ENCODE assay signal across 11 cellular contexts in the genomic region with DNA sequence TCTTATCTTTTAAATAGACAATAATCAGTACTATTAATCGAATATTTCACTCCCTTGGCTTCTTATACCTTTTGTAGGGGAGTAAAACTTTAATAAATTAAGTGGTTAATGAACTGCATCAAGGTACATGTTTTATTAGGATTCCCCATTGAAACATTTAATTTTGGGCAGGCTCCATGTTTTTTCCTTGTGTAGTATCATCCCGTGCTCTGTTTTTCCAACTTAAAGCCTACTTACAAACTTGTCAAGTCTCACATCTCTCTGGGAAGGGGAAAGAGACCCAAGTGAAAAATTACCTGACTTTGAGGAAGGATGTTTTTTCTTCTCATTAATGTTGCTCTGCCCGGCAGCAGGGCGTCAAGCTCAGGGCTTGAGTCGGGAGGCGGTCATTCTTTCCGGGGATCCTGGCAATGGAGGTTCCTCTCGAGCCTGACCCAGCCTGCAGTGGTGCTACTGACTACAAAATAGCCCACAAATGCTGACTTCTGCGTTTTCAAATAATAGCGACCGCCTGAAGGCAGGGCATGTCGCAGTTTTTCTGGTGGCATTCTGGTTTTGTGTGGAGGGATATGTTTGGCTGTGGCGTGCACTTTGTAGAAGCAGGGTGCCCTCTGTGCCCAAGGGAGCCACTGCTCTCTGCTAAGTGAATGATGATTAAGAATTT. TPM values are rescaled to one million over a fixed set of nuclear protein-coding genes. Genes with fewer than 3 reads are reported as not detected.
DNase-seq lines count a peak whose midpoint lies in the region; ATAC-seq and TF ChIP-seq lines count a peak whose summit lies in the region.
"Had no signal": no experiment of that assay in that cellular context is flagged by ENCODE, and none has a peak within 500 bp of the region (broad histone marks: within the 10 kb centered on the region; RNA-seq: fewer than 3 reads in every experiment).

No MANE protein-coding gene starts in this region.

- no peak overlapping the region for H3K27ac ChIP-seq in CD4-positive, alpha-beta memory T cell (ENCODE audit: low read depth, low read length)
- no peak overlapping the region for H3K27ac ChIP-seq in endodermal cell (ENCODE audit: low read depth, low read length)
- H3K27ac ChIP-seq: thoracic aorta had no signal

- peaks cover 2 to 11% (median 7%) of the 10 kb centered on the region in 4 donors for H3K4me1 Mint-ChIP-seq in CD4-positive, alpha-beta memory T cell
- H3K4me1 Mint-ChIP-seq in endodermal cell (peaks cover 47% of the 10 kb centered on the region), nephron (peaks cover 6% of the 10 kb centered on the region)
- H3K4me1 Mint-ChIP-seq in stimulated activated memory B cell treated with anti-CD40 and anti-IgM and Interleukin-4, amounts not matched to agents 10 μg/mL and 1 μg/mL and 100 μg/mL, for 72 hours: peaks cover 19% of the 10 kb centered on the region

- H3K27ac Mint-ChIP-seq in CD4-positive, alpha-beta memory T cell: peak overlapping the region in 2 of 7 donors; percentile 2 to 27
- H3K27ac Mint-ChIP-seq in endodermal cell (peak overlapping the region; percentile 94), nephron (peak overlapping the region; percentile 82 to 98 (median 95))
- H3K27ac Mint-ChIP-seq in stimulated activated memory B cell treated with anti-CD40 and anti-IgM and Interleukin-4, amounts not matched to agents 10 μg/mL and 1 μg/mL and 100 μg/mL, for 72 hours: no peak overlapping the region

- H3K4me1 ChIP-seq in CD4-positive, alpha-beta memory T cell (ENCODE audit: insufficient read depth, low read length): peaks cover 16% of the 10 kb centered on the region
- H3K4me1 ChIP-seq in endodermal cell (ENCODE audit: control insufficient read depth, insufficient read depth, low read length): peaks cover 10% of the 10 kb centered on the region

- in situ Hi-C loops in GM13976 (cut with MboI; ENCODE audit: low sequenced_read_pairs, unreplicated experiment): no loop called here

- H3K4me3 Mint-ChIP-seq in CD4-positive, alpha-beta memory T cell: peak overlapping the region in 7 of 8 donors; percentile 17 to 71 (median 27)
- H3K4me3 Mint-ChIP-seq in endodermal cell: peak overlapping the region; percentile 91
- H3K4me3 Mint-ChIP-seq in nephron: peak overlapping the region; percentile 84 to 98 (median 96)
- H3K4me3 Mint-ChIP-seq in stimulated activated memory B cell treated with anti-CD40 and anti-IgM and Interleukin-4, amounts not matched to agents 10 μg/mL and 1 μg/mL and 100 μg/mL, for 72 hours: no peak overlapping the region

- H3K9me3 ChIP-seq in CD4-positive, alpha-beta memory T cell (ENCODE audit: control insufficient read depth in 1 of 2, low read length in 2 of 2): no peaks in the 10 kb centered on the region
- H3K9me3 ChIP-seq in endodermal cell (ENCODE audit: control insufficient read depth, low read length): no peaks in the 10 kb centered on the region
- H3K9me3 ChIP-seq: thoracic aorta had no signal

- H3K4me3 ChIP-seq in CD4-positive, alpha-beta memory T cell (ENCODE audit: low read length in 2 of 2): no peak overlapping the region
- H3K4me3 ChIP-seq in LNCaP clone FGC (ENCODE audit: low read depth, low read length) (peak overlapping the region; percentile 85), endodermal cell (ENCODE audit: low read length) (peak overlapping the region; percentile 90)

- CTCF ChIA-PET in CD4-positive, alpha-beta memory T cell (lab: Charles Lee; ENCODE audit: partially characterized antibody): no interaction called here

- no peak for TF ChIP-seq CTCF in LNCaP clone FGC (IDR thresholded peaks at IDR 0.05; ENCODE audit: control insufficient read depth, extremely low read depth, insufficient read depth)
- TF ChIP-seq CTCF in endodermal cell (conservative IDR thresholded peaks at IDR 0.05): no peak
- TF ChIP-seq CTCF in nephron (IDR thresholded peaks at IDR 0.05; ENCODE audit: unreplicated experiment in 3 of 3): no peak
- TF ChIP-seq CTCF in GM13976 (IDR thresholded peaks at IDR 0.05; ENCODE audit: borderline replicate concordance, control extremely low read depth, extremely low read depth, insufficient read depth, missing control alignments): no peak

- H3K36me3 Mint-ChIP-seq in CD4-positive, alpha-beta memory T cell: no peaks in the 10 kb centered on the region
- H3K36me3 Mint-ChIP-seq in endodermal cell (ENCODE audit: low read depth) (peaks cover 10% of the 10 kb centered on the region), nephron (ENCODE audit: low read depth) (peaks cover 6% of the 10 kb centered on the region)
- no peaks in the 10 kb centered on the region for H3K36me3 Mint-ChIP-seq in stimulated activated memory B cell treated with anti-CD40 and anti-IgM and Interleukin-4, amounts not matched to agents 10 μg/mL and 1 μg/mL and 100 μg/mL, for 72 hours

- intact Hi-C loops in CD4-positive, alpha-beta memory T cell (cut with micrococcal nuclease): no loop called here

- 19 to 25% methylated on average over 7 to 12 of the region's 13 CpGs for WGBS in endodermal cell (ENCODE audit: insufficient coverage in 1 of 2, insufficient read length in 1 of 2), 2 experiments

- peaks cover 29% of the 10 kb centered on the region for H3K27me3 ChIP-seq in CD4-positive, alpha-beta memory T cell (ENCODE audit: insufficient read depth, low read length)
- peaks cover 11% of the 10 kb centered on the region for H3K27me3 ChIP-seq in endodermal cell (ENCODE audit: control insufficient read depth, insufficient read depth, low read length, poor library complexity, severe bottlenecking)

- no peak for DNase-seq in CD4-positive, alpha-beta memory T cell
- DNase-seq in LNCaP clone FGC (ENCODE audit: low read depth): no peak
- DNase-seq in endodermal cell: peak; percentile 72
- no peak for DNase-seq in GM13976 (ENCODE audit: low spot score)
- DNase-seq in ureter (ENCODE audit: low spot score): no peak
- no peak for DNase-seq in activated CD8-positive, alpha-beta memory T cell treated with anti-CD3 and anti-CD28 coated beads, Interleukin-2, amount 50 U/mL, for 48 hours
- DNase-seq: activated CD4-positive, CD25-positive, alpha-beta regulatory T cell treated with anti-CD3 and anti-CD28 coated beads, Interleukin-2, amount 50 U/mL, for 72 hours; KBM-7 had no signal

- H3K9ac ChIP-seq in endodermal cell (ENCODE audit: extremely low read depth, low read length, poor library complexity, severe bottlenecking): peak overlapping the region; percentile 83

- peaks cover 0 to 4% (median 0%) of the 10 kb centered on the region in 8 donors for H3K9me3 Mint-ChIP-seq in CD4-positive, alpha-beta memory T cell
- H3K9me3 Mint-ChIP-seq in endodermal cell (no peaks in the 10 kb centered on the region), nephron (no peaks in the 10 kb centered on the region)
- no peaks in the 10 kb centered on the region for H3K9me3 Mint-ChIP-seq in stimulated activated memory B cell treated with anti-CD40 and anti-IgM and Interleukin-4, amounts not matched to agents 10 μg/mL and 1 μg/mL and 100 μg/mL, for 72 hours

- POLR2A ChIA-PET in CD4-positive, alpha-beta memory T cell (lab: Charles Lee; ENCODE audit: partially characterized antibody): no interaction called here

- ATAC-seq in stimulated activated memory B cell treated with anti-CD40 and anti-IgM and Interleukin-4, amounts not matched to agents 10 μg/mL and 1 μg/mL and 100 μg/mL, for 72 hours: no peak

- no peaks in the 10 kb centered on the region for H3K36me3 ChIP-seq in CD4-positive, alpha-beta memory T cell (ENCODE audit: insufficient read depth, low read length)
- H3K36me3 ChIP-seq in endodermal cell (ENCODE audit: control insufficient read depth, insufficient read depth, low read length): peaks cover 9% of the 10 kb centered on the region
- H3K36me3 ChIP-seq: thoracic aorta had no signal

- peaks cover 49 to 50% of the 10 kb centered on the region in 2 donors for H3K27me3 Mint-ChIP-seq in CD4-positive, alpha-beta memory T cell
- H3K27me3 Mint-ChIP-seq in endodermal cell (ENCODE audit: insufficient read depth) (peaks cover 17% of the 10 kb centered on the region), nephron (ENCODE audit: low read depth) (peaks cover 87% of the 10 kb centered on the region)
- H3K27me3 Mint-ChIP-seq in stimulated activated memory B cell treated with anti-CD40 and anti-IgM and Interleukin-4, amounts not matched to agents 10 μg/mL and 1 μg/mL and 100 μg/mL, for 72 hours: peaks cover 65% of the 10 kb centered on the region

RNA-seq across cellular contexts. Expression of gene DSP, which starts 2.4 kb away (rescaled TPM):
- not detected for total RNA-seq in CD4-positive, alpha-beta memory T cell
- not detected for polyA plus RNA-seq in CD4-positive, alpha-beta memory T cell
- total RNA-seq in endodermal cell: 100 to 1,000 TPM; 123 to 152 TPM
- polyA plus RNA-seq in endodermal cell (2013, experiment 1 of 2): 41.5 TPM
- 42.5 TPM for polyA plus RNA-seq in endodermal cell (2013, experiment 2 of 2)
- 67.6 TPM for total RNA-seq in ureter

RNA-seq across cellular contexts. Expression of gene SNRNP48, which starts 46.1 kb away (rescaled TPM):
- 10 to 100 TPM; 24.0 to 24.4 TPM for total RNA-seq in CD4-positive, alpha-beta memory T cell
- polyA plus RNA-seq in CD4-positive, alpha-beta memory T cell: 10 to 100 TPM in 1 of 2 donors, 1 to 10 TPM in 1; 5.4 to 11.1 TPM
- total RNA-seq in endodermal cell (10 to 100 TPM; 13.9 to 19.5 TPM), ureter (12.2 TPM)
- 20.5 TPM for polyA plus RNA-seq in endodermal cell (2013, experiment 1 of 2)
- 18.6 TPM for polyA plus RNA-seq in endodermal cell (2013, experiment 2 of 2)

Comparison
In these comparisons a context has a peak if more than half of its experiments do, and no peak if none do; other contexts are left out.
1. H3K4me3 ChIP-seq: peak in LNCaP clone FGC (single experiment) and endodermal cell (single experiment); none in CD4-positive, alpha-beta memory T cell (0 of 2).
2. RNA of gene DSP, which starts 2.4 kb away (total RNA-seq): 123 to 152 TPM in endodermal cell and 67.6 TPM in ureter (single experiment); not detected in CD4-positive, alpha-beta memory T cell; every median in the first group is over 10 times any median in the second.